ENCODE assay signal across 9 cellular contexts in the genomic region with DNA sequence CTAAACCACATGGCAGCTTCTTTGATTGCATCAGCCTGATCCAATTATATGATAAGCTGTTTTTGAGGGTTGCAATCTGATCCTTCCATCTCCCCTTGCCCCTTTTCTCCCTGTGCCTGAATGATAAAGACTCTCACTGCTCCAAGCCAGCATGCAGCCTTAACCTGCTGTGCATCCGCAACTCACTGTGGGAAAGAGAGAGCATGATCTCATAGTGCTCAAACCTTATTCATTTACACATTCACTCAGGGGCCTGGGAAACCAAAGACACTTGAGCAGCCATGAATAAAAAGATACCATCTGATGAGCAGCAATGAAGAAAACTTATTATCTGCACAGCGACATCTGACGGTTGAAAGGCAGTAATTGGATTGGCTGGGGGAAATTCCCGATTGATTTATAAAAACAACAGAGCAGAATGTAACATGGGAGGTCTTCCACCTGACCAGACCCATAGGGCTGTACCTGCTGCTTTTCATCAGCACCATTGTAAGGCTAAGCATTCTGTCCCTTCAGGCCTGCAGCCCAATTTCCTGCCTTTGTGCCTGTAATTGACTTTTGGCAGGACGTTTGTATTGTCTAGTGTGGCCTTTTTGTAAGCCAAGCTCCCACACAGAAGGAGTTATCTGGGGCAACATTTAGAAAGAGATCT.
DNase-seq lines count a peak whose midpoint lies in the region; ATAC-seq and TF ChIP-seq lines count a peak whose summit lies in the region.
"Had no signal": no experiment of that assay in that cellular context is flagged by ENCODE, and none has a peak within 500 bp of the region (broad histone marks: within the 10 kb centered on the region; RNA-seq: fewer than 3 reads in every experiment).

No MANE protein-coding gene starts in this region.

- no peak overlapping the region for H3K27ac ChIP-seq in OCI-LY3 (ENCODE audit: low read length)

- peak; percentile 36 for TF ChIP-seq CTCF in OCI-LY3 (IDR thresholded peaks at IDR 0.05; ENCODE audit: low read depth, low read length)

- peaks cover 23% of the 10 kb centered on the region for H3K27me3 ChIP-seq in OCI-LY3 (ENCODE audit: low read depth, low read length)

- ATAC-seq in HG02852 (IDR thresholded peaks at IDR 0.05; ENCODE audit: unreplicated experiment), result peak; percentile 16
- peak; percentile 40 to 52 for ATAC-seq in left cardiac atrium
- ATAC-seq in GM19467 (IDR thresholded peaks at IDR 0.05; ENCODE audit: unreplicated experiment), result no peak
- no peak for ATAC-seq in HG03565 (IDR thresholded peaks at IDR 0.05; ENCODE audit: unreplicated experiment)
- ATAC-seq: naive thymus-derived CD4-positive, alpha-beta T cell had no signal

- no peaks in the 10 kb centered on the region for H3K36me3 ChIP-seq in OCI-LY3 (replicated peaks; ENCODE audit: low read depth, low read length)

- H3K4me3 ChIP-seq in OCI-LY3 (ENCODE audit: low read length), result no peak overlapping the region

- H3K4me2 ChIP-seq in OCI-LY3 (ENCODE audit: low read length), result peak overlapping the region; percentile 16; the same call in 1 of the 2 replicates

- H3K4me1 ChIP-seq in OCI-LY3 (ENCODE audit: low read length), result peaks cover 22% of the 10 kb centered on the region

- DNase-seq in left cardiac atrium (no peak), retina (peak; percentile 60), DMS79 treated with DMSO at 0.1 percent for 48 hours (lab: John Stamatoyannopoulos, UW) (no peak)
- no peak for DNase-seq in stimulated activated CD4-positive, alpha-beta T cell treated with anti-CD3 and anti-CD28 coated beads, Interleukin-12 subunit alpha, Interleukin-12 subunit beta, amount 100 ng/mL, for 4 hours
- DNase-seq: naive thymus-derived CD4-positive, alpha-beta T cell had no signal

- intact Hi-C loops in left cardiac atrium (cut with DNase I), result no loop called here

- H2AFZ ChIP-seq in OCI-LY3 (ENCODE audit: low read depth, low read length), result peak overlapping the region; percentile 64; the same call in 1 of the 2 replicates

- H3K9me3 ChIP-seq in OCI-LY3 (ENCODE audit: insufficient read depth, low read length), result no peaks in the 10 kb centered on the region

- H3K9ac ChIP-seq in OCI-LY3 (ENCODE audit: low read length), result no peak overlapping the region

- no peaks in the 10 kb centered on the region for H3K79me2 ChIP-seq in OCI-LY3 (ENCODE audit: low read length)

- H4K20me1 ChIP-seq in OCI-LY3 (ENCODE audit: insufficient read depth, low read length), result no peaks in the 10 kb centered on the region

Comparison
In these comparisons a context has a peak if more than half of its experiments do, and no peak if none do; other contexts are left out.
1. ATAC-seq: peak in HG02852 (single experiment) and left cardiac atrium (2 of 2); none in GM19467 (single experiment) and HG03565 (single experiment).